In the genomic region with DNA sequence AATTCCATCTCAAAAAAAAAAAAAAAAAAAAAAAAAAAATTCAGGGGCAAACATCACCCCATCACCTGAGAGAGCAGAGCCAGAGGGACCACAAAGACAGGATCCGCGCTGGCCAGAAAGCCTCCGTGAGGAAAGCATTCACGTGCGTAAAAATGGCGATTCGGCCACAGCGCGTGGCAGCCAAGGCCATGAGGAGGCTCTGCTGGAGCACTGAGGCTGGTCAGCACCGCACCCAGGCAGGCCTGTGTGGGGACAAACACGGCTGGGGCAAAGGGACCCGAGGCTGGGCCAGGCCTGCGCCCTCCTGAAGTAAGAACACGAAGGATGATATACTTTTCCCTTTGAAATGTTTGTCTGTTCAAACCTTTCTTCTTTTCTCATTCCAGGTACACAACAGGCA, we compare ENCODE assay signal across 14 cellular contexts. TPM values are rescaled to one million over a fixed set of nuclear protein-coding genes. Genes with fewer than 3 reads are reported as not detected.
DNase-seq lines count a peak whose midpoint lies in the region; ATAC-seq and TF ChIP-seq lines count a peak whose summit lies in the region.
"Had no signal": no experiment of that assay in that cellular context is flagged by ENCODE, and none has a peak within 500 bp of the region (broad histone marks: within the 10 kb centered on the region; RNA-seq: fewer than 3 reads in every experiment).

No MANE protein-coding gene starts in this region.

- H3K36me3 ChIP-seq in heart right ventricle = peaks cover 0 to 18% (median 0%) of the 10 kb centered on the region in 9 donors
- peaks cover 6 to 11% of the 10 kb centered on the region in 2 donors for H3K36me3 ChIP-seq in neuronal stem cell (replicated peaks in 1 of 2; ENCODE audit: control insufficient read depth in 2 of 2, insufficient read depth in 2 of 2, low read length in 2 of 2)

- H4K91ac ChIP-seq in neuronal stem cell (ENCODE audit: low read depth, low read length, poor library complexity) = no peak overlapping the region

- H3K9me3 ChIP-seq in heart right ventricle (no peaks in the 10 kb centered on the region), neuronal stem cell (replicated peaks in 1 of 2; ENCODE audit: control insufficient read depth in 2 of 2, insufficient read depth in 1 of 2, low read depth in 1 of 2, low read length in 2 of 2) (no peaks in the 10 kb centered on the region)

- POLR2A ChIA-PET in RWPE1 (lab: Yijun Ruan, JAX; ENCODE audit: low non-redundant PET) = interaction anchor here (0.6 kb wide), 1 partner anchor 169 kb away, joined by 9 read pairs; no protein-coding TSS in a partner anchor

- TF ChIP-seq CTCF in heart right ventricle (IDR thresholded peaks at IDR 0.05) (no peak), RWPE1 (conservative IDR thresholded peaks at IDR 0.05; ENCODE audit: low read depth) (no peak)

- 96 to 97% methylated on average over 14 of the region's 14 CpGs for WGBS in heart right ventricle, 2 donors
- WGBS in neuronal stem cell (ENCODE audit: extremely low coverage in 2 of 2, insufficient read length in 2 of 2, insufficient replicate concordance in 1 of 2), 2 donors = no CpG with 5 or more reads among the region's 14 CpGs

- H3K27ac ChIP-seq in heart right ventricle (no peak overlapping the region), RWPE1 (peak overlapping the region; percentile 84), neuronal stem cell (replicated peaks; ENCODE audit: low read length) (no peak overlapping the region)
- H3K27ac ChIP-seq: 22Rv1 had no signal

- H2BK5ac ChIP-seq in neuronal stem cell (ENCODE audit: low read length) = no peak overlapping the region

- H3K14ac ChIP-seq in neuronal stem cell (ENCODE audit: low read length) = no peak overlapping the region

- H3K4me1 ChIP-seq in heart right ventricle (peaks cover 16 to 56% (median 28%) of the 10 kb centered on the region in 9 donors), neuronal stem cell (ENCODE audit: control insufficient read depth in 2 of 2, insufficient read depth in 1 of 2, low read depth in 1 of 2, low read length in 2 of 2) (peaks cover 0 to 9% of the 10 kb centered on the region in 2 donors)

- H3K23ac ChIP-seq in neuronal stem cell (ENCODE audit: low read depth, low read length, poor library complexity) = no peak overlapping the region

- H2BK15ac ChIP-seq in neuronal stem cell (ENCODE audit: low read length) = no peak overlapping the region

- intact Hi-C loops in Right ventricle myocardium superior (cut with DNase I) (no loop called here), heart right ventricle (cut with DNase I) (loop anchor here in 2 of 10 donors (2.0 to 10.0 kb wide), 2 partner anchors 27 to 47 kb away; no protein-coding TSS in a partner anchor)

- no peak overlapping the region for H2BK120ac ChIP-seq in neuronal stem cell (ENCODE audit: low read depth, low read length)

- H3K9ac ChIP-seq in neuronal stem cell (ENCODE audit: low read depth, low read length, poor library complexity) = no peak overlapping the region

- no peak overlapping the region for H2AFZ ChIP-seq in neuronal stem cell (ENCODE audit: low read length)
- H2AFZ ChIP-seq: GM23248 had no signal

- H3K4me2 ChIP-seq in neuronal stem cell (ENCODE audit: insufficient read depth, low read length, poor library complexity, severe bottlenecking) = no peak overlapping the region

- CTCF ChIA-PET in RWPE1 (lab: Yijun Ruan, JAX) = no interaction called here

- no peak overlapping the region for H2BK12ac ChIP-seq in neuronal stem cell (ENCODE audit: low read length)

- H2AK5ac ChIP-seq in neuronal stem cell (ENCODE audit: low read depth, low read length) = no peak overlapping the region

- H3K4ac ChIP-seq in neuronal stem cell (ENCODE audit: low read length) = no peak overlapping the region

- DNase-seq in Right ventricle myocardium superior = peak; percentile 27
- DNase-seq in heart right ventricle = no peak
- DNase-seq in RWPE1 (ENCODE audit: low spot score) = no peak
- DNase-seq in neuronal stem cell (ENCODE audit: low spot score) = no peak
- DNase-seq in NCI-H1092 (lab: John Stamatoyannopoulos, UW) = no peak
- no peak for DNase-seq in globus pallidus (ENCODE audit: low spot score)
- DNase-seq: AML-193; Calu3; CD4-positive, alpha-beta T cell; DMS79; GM23248 had no signal

- H3K18ac ChIP-seq in neuronal stem cell (ENCODE audit: low read length) = peak overlapping the region; percentile 13

- ATAC-seq in Right ventricle myocardium superior (ENCODE audit: poor library complexity) (no peak), heart right ventricle (no peak), HG03521 (IDR thresholded peaks at IDR 0.05; ENCODE audit: unreplicated experiment) (no peak)
- ATAC-seq: GM12878 had no signal

- no peak overlapping the region for H4K8ac ChIP-seq in neuronal stem cell (ENCODE audit: low read depth, low read length)

- no peaks in the 10 kb centered on the region for H3K27me3 ChIP-seq in heart right ventricle
- H3K27me3 ChIP-seq in neuronal stem cell (ENCODE audit: control insufficient read depth in 3 of 3, insufficient read depth in 3 of 3, low read depth in 1 of 3, low read length in 3 of 3) = no peaks in the 10 kb centered on the region

- peaks cover 22% of the 10 kb centered on the region for H3K79me1 ChIP-seq in neuronal stem cell (ENCODE audit: low read depth, low read length)

- H3K4me3 ChIP-seq in heart right ventricle = no peak overlapping the region
- no peak overlapping the region for H3K4me3 ChIP-seq in neuronal stem cell (ENCODE audit: low read length in 2 of 2)
- H3K4me3 ChIP-seq: GM12878 had no signal

RNA-seq across cellular contexts. Expression of gene MAP1LC3B, which starts 45.2 kb away (rescaled TPM):
- total RNA-seq in Right ventricle myocardium superior (118 TPM), heart right ventricle (100 to 1,000 TPM; 109 to 141 (median 125) TPM)
- 100 to 1,000 TPM in 1 of 2 donors, 10 to 100 TPM in 1; 47.0 to 161 TPM for polyA plus RNA-seq in heart right ventricle
- 41.5 TPM for polyA plus RNA-seq in neuronal stem cell (2013, experiment 1 of 2)
- polyA plus RNA-seq in neuronal stem cell (2013, experiment 2 of 2) = 41.0 TPM

RNA-seq across cellular contexts. Expression of gene FBXO31, which starts 53.8 kb away (rescaled TPM):
- total RNA-seq in Right ventricle myocardium superior (78.9 TPM), heart right ventricle (10 to 100 TPM; 58.3 to 94.3 (median 74.0) TPM)
- polyA plus RNA-seq in heart right ventricle = 10 to 100 TPM; 15.1 to 21.4 TPM
- polyA plus RNA-seq in neuronal stem cell (2013, experiment 1 of 2) = 9.0 TPM
- 8.4 TPM for polyA plus RNA-seq in neuronal stem cell (2013, experiment 2 of 2)

RNA-seq across cellular contexts. Expression of gene ZCCHC14, which starts 55.5 kb away (rescaled TPM):
- 13.2 TPM for total RNA-seq in Right ventricle myocardium superior
- total RNA-seq in heart right ventricle = 10 to 100 TPM; 10.6 to 19.3 (median 16.1) TPM
- 1 to 10 TPM; 4.5 to 8.9 TPM for polyA plus RNA-seq in heart right ventricle
- 15.1 TPM for polyA plus RNA-seq in neuronal stem cell (2013, experiment 1 of 2)
- polyA plus RNA-seq in neuronal stem cell (2013, experiment 2 of 2) = 15.8 TPM
